1 cellular context compared by ENCODE assay signal in genomic region chr1:153921803-153922075, GRCh38.
TF ChIP-seq lines count a peak whose summit lies in the region.

No MANE protein-coding gene starts in this region.

TF ChIP-seq in GM12878, 131 proteins besides CTCF, POLR2A, EP300 and RAD21:
- TF ChIP-seq RUNX3 (IDR thresholded peaks at IDR 0.05; ENCODE audit: low read length): no peak
- TF ChIP-seq ZBTB40 (IDR thresholded peaks at IDR 0.05; ENCODE audit: borderline replicate concordance): no peak
- TF ChIP-seq IKZF1 (conservative IDR thresholded peaks at IDR 0.05): 0 out of 2 replicates have a peak, but pooled peaks have one; percentile 10
